1 cellular context compared by ENCODE assay signal in genomic region chr14:77077040-77077439, GRCh38.
TF ChIP-seq lines count a peak whose summit lies in the region.

No MANE protein-coding gene starts in this region.

TF ChIP-seq in H1, 55 proteins besides CTCF, POLR2A, EP300 and RAD21 (continued from another document):
- no peak for TF ChIP-seq SUZ12 (IDR thresholded peaks at IDR 0.05; ENCODE audit: low read length)
- TF ChIP-seq, protein P1, sequence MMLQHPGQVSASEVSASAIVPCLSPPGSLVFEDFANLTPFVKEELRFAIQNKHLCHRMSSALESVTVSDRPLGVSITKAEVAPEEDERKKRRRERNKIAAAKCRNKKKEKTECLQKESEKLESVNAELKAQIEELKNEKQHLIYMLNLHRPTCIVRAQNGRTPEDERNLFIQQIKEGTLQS (IDR thresholded peaks at IDR 0.05; ENCODE audit: insufficient read depth, low read depth, low read length), result no peak
- no peak for TF ChIP-seq YY1 (IDR thresholded peaks at IDR 0.05; ENCODE audit: low read depth, low read length)
